Comparison of ENCODE assay signal across 8 cellular contexts in the genomic region with DNA sequence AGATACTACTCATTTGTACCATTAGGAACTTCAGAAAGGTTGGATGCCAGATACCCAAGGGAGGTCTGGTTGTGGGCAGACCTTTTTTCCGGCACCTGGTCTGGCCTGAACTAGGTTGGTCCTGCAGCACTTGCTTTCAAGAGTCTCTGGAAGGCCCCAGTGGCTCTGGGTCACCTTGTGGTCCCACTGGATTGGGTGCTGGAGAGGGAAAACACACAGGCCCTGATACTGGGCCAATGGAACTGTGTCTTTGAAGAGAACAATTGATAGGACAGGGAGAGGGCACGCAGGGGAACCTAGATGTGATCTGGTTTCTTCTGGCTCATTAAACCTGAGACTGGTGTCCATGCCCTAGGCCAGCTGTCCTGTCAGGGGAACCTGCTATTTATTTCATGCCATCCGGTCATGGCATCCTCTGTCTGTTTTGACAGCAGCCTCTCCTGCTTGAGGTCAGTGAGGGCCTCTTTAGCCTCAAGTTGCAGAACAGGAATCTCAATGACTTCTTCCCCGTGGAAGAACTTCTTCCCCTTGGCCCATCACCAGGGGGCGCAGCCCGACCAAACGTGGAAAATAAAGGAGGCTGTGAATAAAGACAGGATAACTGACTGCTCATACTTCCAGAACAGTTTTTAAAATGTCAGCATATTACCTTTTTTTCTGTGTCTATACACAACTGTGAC. TPM values are rescaled to one million over a fixed set of nuclear protein-coding genes. Genes with fewer than 3 reads are reported as not detected.
DNase-seq lines count a peak whose midpoint lies in the region; ATAC-seq and TF ChIP-seq lines count a peak whose summit lies in the region.

No MANE protein-coding gene starts in this region.

- no peak for ATAC-seq in HG02938 (IDR thresholded peaks at IDR 0.05; ENCODE audit: unreplicated experiment)

- H3K27me3 ChIP-seq in Karpas-422 (ENCODE audit: low read length) (no peaks in the 10 kb centered on the region), parathyroid adenoma (ENCODE audit: control insufficient read depth, insufficient read depth, low read length) (no peaks in the 10 kb centered on the region), uterus (no peaks in the 10 kb centered on the region)

- no peak overlapping the region for H2AFZ ChIP-seq in Karpas-422 (ENCODE audit: low read length)
- no peak overlapping the region for H2AFZ ChIP-seq in parathyroid adenoma

- POLR2A ChIA-PET in RWPE1 (lab: Yijun Ruan, JAX; ENCODE audit: low non-redundant PET): no interaction called here

- H4K20me1 ChIP-seq in Karpas-422 (ENCODE audit: insufficient read depth, low read depth, low read length): no peaks in the 10 kb centered on the region

- H3K9me3 ChIP-seq in Karpas-422 (ENCODE audit: low read length) (no peaks in the 10 kb centered on the region), parathyroid adenoma (ENCODE audit: control insufficient read depth, low read length) (no peaks in the 10 kb centered on the region), uterus (no peaks in the 10 kb centered on the region)

- CTCF ChIA-PET in RWPE1 (lab: Yijun Ruan, JAX): interaction anchor here (0.5 to 1.0 kb wide), 6 partner anchors 9 to 140 kb away, joined by 3 to 5 read pairs (median 4); no protein-coding TSS in a partner anchor

- TF ChIP-seq CTCF in RWPE1 (conservative IDR thresholded peaks at IDR 0.05; ENCODE audit: low read depth) (peak; percentile 83), parathyroid adenoma (IDR thresholded peaks at IDR 0.05) (peak; percentile 93), uterus (IDR thresholded peaks at IDR 0.05) (peak; percentile 73 to 83 (median 80))

- H3K4me2 ChIP-seq in Karpas-422 (ENCODE audit: low read depth, low read length, poor library complexity, severe bottlenecking): no peak overlapping the region
- H3K4me2 ChIP-seq in parathyroid adenoma (ENCODE audit: low read length): no peak overlapping the region

- DNase-seq in DMS 273 (lab: John Stamatoyannopoulos, UW; ENCODE audit: unreplicated experiment) (peak; percentile 87), Karpas-422 (peak; percentile 70), RWPE1 (ENCODE audit: low spot score) (peak; percentile 82), foreskin melanocyte (peak; percentile 59), uterus (peak; percentile 75 to 77)
- peak; percentile 46 for DNase-seq in activated T-helper 9 cell treated with anti-CD3 and anti-CD28 coated beads, Interleukin-2, amount 50 U/mL, for 16 hours (ENCODE audit: low read depth)

- no peak overlapping the region for H3K9ac ChIP-seq in Karpas-422 (ENCODE audit: low read length)
- H3K9ac ChIP-seq in parathyroid adenoma: no peak overlapping the region

- H3K4me1 ChIP-seq in Karpas-422 (ENCODE audit: low read length) (no peaks in the 10 kb centered on the region), parathyroid adenoma (no peaks in the 10 kb centered on the region), uterus (no peaks in the 10 kb centered on the region)

- H3K4me3 ChIP-seq in Karpas-422 (ENCODE audit: low read length) (no peak overlapping the region), parathyroid adenoma (ENCODE audit: low read depth, low read length) (no peak overlapping the region), uterus (no peak overlapping the region)

- H3K27ac ChIP-seq in Karpas-422 (ENCODE audit: low read length): no peak overlapping the region
- H3K27ac ChIP-seq in RWPE1: peak overlapping the region; percentile 33
- H3K27ac ChIP-seq in parathyroid adenoma: no peak overlapping the region
- no peak overlapping the region for H3K27ac ChIP-seq in uterus

- H3K79me2 ChIP-seq in Karpas-422 (ENCODE audit: low read length) (no peaks in the 10 kb centered on the region), parathyroid adenoma (no peaks in the 10 kb centered on the region)

- intact Hi-C loops in uterus (cut with DNase I; ENCODE audit: low total_unique reads): loop anchor here (5.0 kb wide), 1 partner anchor 87 kb away; no protein-coding TSS in a partner anchor

- no peak for TF ChIP-seq POLR2A in uterus (IDR thresholded peaks at IDR 0.05)

- H3K36me3 ChIP-seq in Karpas-422 (ENCODE audit: insufficient read depth, low read length) (peaks cover 13% of the 10 kb centered on the region; the same call in 1 of the 2 replicates), parathyroid adenoma (ENCODE audit: control insufficient read depth, insufficient read depth, low read length) (no peaks in the 10 kb centered on the region), uterus (no peaks in the 10 kb centered on the region)

- H3K9me2 ChIP-seq in Karpas-422 (replicated peaks; ENCODE audit: insufficient read depth, low read length): no peaks in the 10 kb centered on the region

RNA-seq across cellular contexts. Expression of gene TAF8, which starts 25.0 kb away (rescaled TPM):
- 25.8 and 25.9 TPM in 2 replicates for total RNA-seq in Karpas-422 (2014; rRNA removed; shearing (Covaris generic); ENCODE audit: low replicate concordance)
- 10 to 100 TPM; 16.0 to 45.6 (median 37.5) TPM for total RNA-seq in uterus
